In genomic region chr15:77064539-77065308, GRCh38 we compare ENCODE assay signal across 14 cellular contexts. TPM values are rescaled to one million over a fixed set of nuclear protein-coding genes. Genes with fewer than 3 reads are reported as not detected.
DNase-seq lines count a peak whose midpoint lies in the region; ATAC-seq, FAIRE-seq and TF ChIP-seq lines count a peak whose summit lies in the region.
"Had no signal": no experiment of that assay in that cellular context is flagged by ENCODE, and none has a peak within 500 bp of the region (broad histone marks: within the 10 kb centered on the region; RNA-seq: fewer than 3 reads in every experiment).

No MANE protein-coding gene starts in this region.

- peak overlapping the region; percentile 3 for H3K27ac Mint-ChIP-seq in activated naive CD8-positive, alpha-beta T cell treated with anti-CD3 and anti-CD28 coated beads, Interleukin-2, amount 50 U/mL, for 24 hours
- H3K27ac Mint-ChIP-seq in activated naive CD8-positive, alpha-beta T cell treated with anti-CD3 and anti-CD28 coated beads for 36 hours, result no peak overlapping the region
- H3K27ac Mint-ChIP-seq: GM23338 had no signal

- H3K36me3 ChIP-seq in K562 (ENCODE audit: control insufficient read depth, insufficient read depth, low read length) (peaks cover 10% of the 10 kb centered on the region; the same call in 1 of the 3 replicates), right lobe of liver (no peaks in the 10 kb centered on the region), upper lobe of right lung (no peaks in the 10 kb centered on the region)

- CTCF ChIA-PET in K562 (lab: Yijun Ruan, JAX; ENCODE audit: low intra/inter-chr PET ratio), result no interaction called here

- 0 out of 2 replicates have a peak, but pooled peaks cover 9% of the 10 kb centered on the region for H4K20me1 ChIP-seq in K562 (replicated peaks; ENCODE audit: control insufficient read depth, insufficient read depth, low read length)

- POLR2A ChIA-PET in K562 (lab: Yijun Ruan, JAX), result interaction anchor here (0.6 kb wide), 1 partner anchor 28 kb away, joined by 3 read pairs; no protein-coding TSS in a partner anchor

- H3K9me1 ChIP-seq in K562 (ENCODE audit: control insufficient read depth, insufficient read depth, low read length), result peaks cover 3% of the 10 kb centered on the region

- H3K79me2 ChIP-seq in K562 (ENCODE audit: control insufficient read depth, insufficient read depth, low read length), result peaks cover 56% of the 10 kb centered on the region

- peaks cover 14% of the 10 kb centered on the region for H3K36me3 Mint-ChIP-seq in activated naive CD8-positive, alpha-beta T cell treated with anti-CD3 and anti-CD28 coated beads, Interleukin-2, amount 50 U/mL, for 24 hours (ENCODE audit: low read depth)
- H3K36me3 Mint-ChIP-seq in activated naive CD8-positive, alpha-beta T cell treated with anti-CD3 and anti-CD28 coated beads for 36 hours, result peaks cover 8% of the 10 kb centered on the region

- H3K4me1 Mint-ChIP-seq in activated naive CD8-positive, alpha-beta T cell treated with anti-CD3 and anti-CD28 coated beads, Interleukin-2, amount 50 U/mL, for 24 hours, result peaks cover 66% of the 10 kb centered on the region
- peaks cover 50% of the 10 kb centered on the region for H3K4me1 Mint-ChIP-seq in activated naive CD8-positive, alpha-beta T cell treated with anti-CD3 and anti-CD28 coated beads for 36 hours

- peak; percentile 57 for ATAC-seq in activated naive CD8-positive, alpha-beta T cell treated with anti-CD3 and anti-CD28 coated beads, Interleukin-2, amount 50 U/mL, for 24 hours
- ATAC-seq in K562 (peak; percentile 81), right lobe of liver (peak in 3 of 4 donors; percentile 22 to 54 (median 44)), upper lobe of right lung (peak; percentile 20), GM18520 (IDR thresholded peaks at IDR 0.05; ENCODE audit: unreplicated experiment) (no peak)
- ATAC-seq: GM23338 had no signal

- H3K4me1 ChIP-seq in K562 (replicated peaks in 1 of 2; ENCODE audit: control insufficient read depth in 2 of 2, insufficient read depth in 2 of 2, low read length in 2 of 2) (peaks cover 5 to 33% of the 10 kb centered on the region in 2 experiments), right lobe of liver (peaks cover 0 to 81% (median 27%) of the 10 kb centered on the region in 4 donors), upper lobe of right lung (peaks cover 88% of the 10 kb centered on the region)

- no TSS peak for BruUV-seq in K562 (replicated peaks; lab: Mats Ljungman, UMichigan)

- H3K4me2 ChIP-seq in K562 (ENCODE audit: insufficient read depth, low read length), result peak overlapping the region; percentile 48
- H3K4me2 ChIP-seq: GM23338 had no signal

- intact Hi-C loops in K562 (cut with micrococcal nuclease) (no loop called here), right lobe of liver (cut with DNase I) (no loop called here), upper lobe of right lung (cut with DNase I) (no loop called here)

- H3K4me3 Mint-ChIP-seq in activated naive CD8-positive, alpha-beta T cell treated with anti-CD3 and anti-CD28 coated beads, Interleukin-2, amount 50 U/mL, for 24 hours, result no peak overlapping the region
- no peak overlapping the region for H3K4me3 Mint-ChIP-seq in activated naive CD8-positive, alpha-beta T cell treated with anti-CD3 and anti-CD28 coated beads for 36 hours
- H3K4me3 Mint-ChIP-seq: GM23338 had no signal

- peak overlapping the region in 1 of 2 experiments; percentile 15; a peak in 2 of 4 replicates for H3K9ac ChIP-seq in K562 (ENCODE audit: insufficient read depth in 1 of 2, low read depth in 2 of 2, low read length in 2 of 2)

- TF ChIP-seq POLR2A in K562 (conservative IDR thresholded peaks at IDR 0.05) (no peak), right lobe of liver (IDR thresholded peaks at IDR 0.05) (no peak)

- H2AFZ ChIP-seq in K562 (ENCODE audit: low read depth, low read length), result peak overlapping the region; percentile 61
- H2AFZ ChIP-seq: GM23338 had no signal

- H3K27me3 ChIP-seq in K562 (ENCODE audit: control insufficient read depth in 2 of 2, insufficient read depth in 2 of 2, low read length in 2 of 2) (no peaks in the 10 kb centered on the region), right lobe of liver (no peaks in the 10 kb centered on the region), upper lobe of right lung (no peaks in the 10 kb centered on the region)

- peak; percentile 63 for FAIRE-seq in K562 (lab: Jason Lieb, UNC)
- FAIRE-seq: GM12891, HTR-8/SVneo had no signal

- TF ChIP-seq RAD21 in K562 (CRISPR knock-in tag; conservative IDR thresholded peaks at IDR 0.05 in 1 of 2, IDR thresholded peaks at IDR 0.05 in 1 of 2), result no peak

- no peak for DNase-seq in activated naive CD8-positive, alpha-beta T cell treated with anti-CD3 and anti-CD28 coated beads, Interleukin-2, amount 50 U/mL, for 24 hours
- no peak for DNase-seq in activated naive CD8-positive, alpha-beta T cell treated with anti-CD3 and anti-CD28 coated beads for 36 hours
- DNase-seq in K562 (ENCODE audit: extremely low read depth in 1 of 4, low spot score in 3 of 4) (peak in 2 of 4 experiments; percentile 20 to 42), right lobe of liver (no peak), upper lobe of right lung (no peak), NCI-H345 treated with DMSO at 0.1 percent for 48 hours (lab: John Stamatoyannopoulos, UW; ENCODE audit: unreplicated experiment) (no peak), activated gamma-delta T cell (lab: John Stamatoyannopoulos, UW) (no peak)
- DNase-seq: activated CD4-positive, alpha-beta T cell treated with anti-CD3 and anti-CD28 coated beads for 1 hour; NCI-H69; stimulated activated CD4-positive, alpha-beta T cell treated with anti-CD3 and anti-CD28 coated beads, Interleukin-12 subunit alpha, Interleukin-12 subunit beta, amount 100 ng/mL, for 4 hours had no signal

- in situ Hi-C loops in K562 (cut with MboI), result no loop called here

- no peaks in the 10 kb centered on the region for H3K9me3 ChIP-seq in K562 (replicated peaks; ENCODE audit: control insufficient read depth, insufficient read depth, low read depth, low read length)
- H3K9me3 ChIP-seq in right lobe of liver, result no peaks in the 10 kb centered on the region
- no peaks in the 10 kb centered on the region for H3K9me3 ChIP-seq in upper lobe of right lung

- H3K9me3 Mint-ChIP-seq in activated naive CD8-positive, alpha-beta T cell treated with anti-CD3 and anti-CD28 coated beads, Interleukin-2, amount 50 U/mL, for 24 hours, result no peaks in the 10 kb centered on the region
- H3K9me3 Mint-ChIP-seq in activated naive CD8-positive, alpha-beta T cell treated with anti-CD3 and anti-CD28 coated beads for 36 hours, result no peaks in the 10 kb centered on the region
- H3K9me3 Mint-ChIP-seq: GM23338 had no signal

- TF ChIP-seq CTCF in K562 (IDR thresholded peaks at IDR 0.05 in 2 of 3, conservative IDR thresholded peaks at IDR 0.05 in 1 of 3; ENCODE audit: insufficient read depth in 2 of 3, low read depth in 1 of 3, low read length in 3 of 3) (peak in 1 of 3 experiments; percentile 14; a peak in 1 of 6 replicates), right lobe of liver (IDR thresholded peaks at IDR 0.05) (no peak), upper lobe of right lung (IDR thresholded peaks at IDR 0.05) (no peak)

- H3K4me3 ChIP-seq in K562 (no peak overlapping the region), right lobe of liver (no peak overlapping the region), upper lobe of right lung (no peak overlapping the region)
- H3K4me3 ChIP-seq: GM23338 had no signal

- no peaks in the 10 kb centered on the region for H3K27me3 Mint-ChIP-seq in activated naive CD8-positive, alpha-beta T cell treated with anti-CD3 and anti-CD28 coated beads, Interleukin-2, amount 50 U/mL, for 24 hours
- no peaks in the 10 kb centered on the region for H3K27me3 Mint-ChIP-seq in activated naive CD8-positive, alpha-beta T cell treated with anti-CD3 and anti-CD28 coated beads for 36 hours

- 33% methylated on average over 6 of the region's 6 CpGs for WGBS in K562 (ENCODE audit: insufficient coverage, low coverage, missing lambda C conversion rate)
- WGBS in right lobe of liver (ENCODE audit: insufficient coverage, low coverage, low lambda C conversion rate, missing lambda C conversion rate), result 71% methylated on average over 6 of the region's 6 CpGs

- TF ChIP-seq EP300 in K562 (IDR thresholded peaks at IDR 0.05; ENCODE audit: low read length), result no peak

- peak overlapping the region; percentile 74; the same call in 2 of the 3 replicates for H3K27ac ChIP-seq in K562 (ENCODE audit: extremely low read depth, low read depth, low read length)
- peak overlapping the region in 1 of 3 donors; percentile 42 for H3K27ac ChIP-seq in right lobe of liver
- no peak overlapping the region for H3K27ac ChIP-seq in upper lobe of right lung

TF ChIP-seq in K562, 482 proteins besides CTCF, POLR2A, EP300 and RAD21 (continues in another document):
- TF ChIP-seq ESRRB (CRISPR knock-in tag; IDR thresholded peaks at IDR 0.05; ENCODE audit: borderline replicate concordance), result no peak

RNA-seq across cellular contexts. Expression of gene TSPAN3, which starts 6.2 kb away (rescaled TPM):
- 10 to 100 TPM; 40.6 to 43.1 TPM for total RNA-seq in activated naive CD8-positive, alpha-beta T cell treated with anti-CD3 and anti-CD28 coated beads for 36 hours
- 90.2 and 103 TPM in 2 replicates for total RNA-seq in K562 (2011; cell fraction: chromatin; rRNA removed; ENCODE audit: low replicate concordance)
- 110 and 114 TPM in 2 replicates for total RNA-seq in K562 (2011; cell fraction: nucleolus; rRNA removed)
- 163 and 180 TPM in 2 replicates for total RNA-seq in K562 (2011; cell fraction: nucleoplasm; rRNA removed)
- total RNA-seq in K562 (2014; rRNA removed) (48.5 and 51.8 TPM in 2 replicates), K562 (2014; rRNA removed; fragmentation: Illumina TruSeq; extraction: Trizol) (71.1 and 79.7 TPM in 2 replicates), K562 (2015; rRNA removed; fragmentation: Illumina TruSeq; extraction: Trizol) (69.0 and 71.4 TPM in 2 replicates), K562 (2021) (57.8 and 67.0 TPM in 2 replicates), right lobe of liver (100 to 1,000 TPM in 1 of 6 experiments, 10 to 100 TPM in 5; 35.6 to 103 (median 63.2) TPM), upper lobe of right lung (359 TPM)
- polyA plus RNA-seq in K562 (2011; rRNA removed) (116 and 144 TPM in 2 replicates), K562 (2014; fragmentation: Illumina TruSeq; extraction: Trizol) (60.7 and 72.8 TPM in 2 replicates), K562 (2014; fragmentation: Nextera tagmentation; extraction: Ambion mirVana) (10 to 100 TPM; 14.3 to 21.2 TPM), K562 (2014; rRNA removed) (66.8 and 82.4 TPM in 2 replicates)
- polyA plus RNA-seq in K562 (2011; cell fraction: cytosol; rRNA removed), result 118 and 156 TPM in 2 replicates
- 51.9 and 77.1 TPM in 2 replicates for polyA plus RNA-seq in K562 (2011; cell fraction: nucleus; rRNA removed)
- 61.0 and 74.1 TPM in 2 replicates for polyA plus RNA-seq in K562 (2012)
- polyA minus RNA-seq in K562 (2011; rRNA and poly(A)+ RNA removed), result 132 and 154 TPM in 2 replicates
- polyA minus RNA-seq in K562 (2011; cell fraction: cytosol; rRNA and poly(A)+ RNA removed), result 51.4 and 59.6 TPM in 2 replicates
- polyA minus RNA-seq in K562 (2011; cell fraction: nucleus; rRNA and poly(A)+ RNA removed), result 12.3 and 25.8 TPM in 2 replicates
